In the genomic region with DNA sequence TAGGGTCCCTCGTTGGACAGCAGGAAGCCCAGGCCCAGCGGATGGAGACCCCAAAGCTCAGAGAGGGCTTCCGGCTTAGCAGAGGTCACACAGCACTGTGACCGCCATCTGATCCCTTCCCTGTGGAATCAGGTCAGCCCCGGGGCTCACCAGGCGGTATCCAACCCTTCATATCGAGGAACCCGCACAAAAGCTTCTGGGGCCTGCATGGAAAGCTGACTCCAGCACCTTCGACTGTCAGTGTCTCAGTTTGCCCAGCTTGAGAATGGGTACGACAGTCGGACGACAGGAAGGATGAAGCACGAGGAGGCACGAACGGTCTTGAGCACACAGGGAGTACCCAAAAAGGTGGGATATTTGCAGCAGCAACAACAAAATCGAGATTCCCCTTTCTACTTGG, we compare ENCODE assay signal across 14 cellular contexts. TPM values are rescaled to one million over a fixed set of nuclear protein-coding genes. Genes with fewer than 3 reads are reported as not detected.
DNase-seq lines count a peak whose midpoint lies in the region; TF ChIP-seq lines count a peak whose summit lies in the region.
"Had no signal": no experiment of that assay in that cellular context is flagged by ENCODE, and none has a peak within 500 bp of the region (broad histone marks: within the 10 kb centered on the region; RNA-seq: fewer than 3 reads in every experiment).

No MANE protein-coding gene starts in this region.

- no peak overlapping the region for H3K4me3 ChIP-seq in hepatocyte
- H3K4me3 ChIP-seq in testis: no peak overlapping the region
- H3K4me3 ChIP-seq in lower leg skin (ENCODE audit: low read depth, poor library complexity, severe bottlenecking): no peak overlapping the region
- H3K4me3 ChIP-seq: SK-N-MC had no signal

- CTCF ChIA-PET in activated naive CD4-positive, alpha-beta T cell treated with anti-CD3 and anti-CD28 coated beads, Interleukin-2, amount 10 ng/mL, durations not matched to agents 7 days and 5 days (lab: Charles Lee): interaction anchor here (1.0 to 4.1 kb wide), 3 partner anchors 16 to 97 kb away, joined by 4 to 13 read pairs (median 7); no protein-coding TSS in a partner anchor
- CTCF ChIA-PET in activated CD4-positive, alpha-beta memory T cell treated with anti-CD3 and anti-CD28 coated beads, Interleukin-2, amount 10 ng/mL, durations not matched to agents 7 days and 5 days (lab: Charles Lee): interaction anchor here (3.2 kb wide), 1 partner anchor 23 kb away, joined by 23 read pairs; no protein-coding TSS in a partner anchor

- H3K27me3 ChIP-seq in hepatocyte: no peaks in the 10 kb centered on the region
- H3K27me3 ChIP-seq in testis: no peaks in the 10 kb centered on the region
- H3K27me3 ChIP-seq: brain microvascular endothelial cell had no signal

- H3K79me2 ChIP-seq in hepatocyte: peaks cover 48% of the 10 kb centered on the region

- TF ChIP-seq CTCF in hepatocyte (IDR thresholded peaks at IDR 0.05; ENCODE audit: poor library complexity) (no peak), testis (IDR thresholded peaks at IDR 0.05) (no peak), lower leg skin (IDR thresholded peaks at IDR 0.05) (no peak)

- 96% methylated on average over 16 of the region's 16 CpGs for WGBS in hepatocyte (ENCODE audit: low lambda C conversion rate, missing lambda C conversion rate)
- 72% methylated on average over 16 of the region's 16 CpGs for WGBS in testis, 2 donors
- 80 to 88% methylated on average over 13 to 16 of the region's 16 CpGs for WGBS in lower leg skin, 2 donors

- H3K36me3 ChIP-seq in hepatocyte (replicated peaks; ENCODE audit: insufficient read depth, low read depth) (no peaks in the 10 kb centered on the region), testis (ENCODE audit: low read depth, missing control alignments) (no peaks in the 10 kb centered on the region)

- intact Hi-C loops in testis (cut with DNase I; ENCODE audit: low total_unique reads) (no loop called here), lower leg skin (cut with DNase I; ENCODE audit: low total_unique reads) (no loop called here), posterior cingulate gyrus (cut with DNase I) (no loop called here)

- peaks cover 32% of the 10 kb centered on the region for H4K20me1 ChIP-seq in hepatocyte (ENCODE audit: insufficient read depth, poor library complexity, severe bottlenecking)

- H3K36me3 Mint-ChIP-seq in activated naive CD4-positive, alpha-beta T cell treated with anti-CD3 and anti-CD28 coated beads, Interleukin-2, amount 10 ng/mL, durations not matched to agents 7 days and 5 days: peaks cover 46% of the 10 kb centered on the region
- peaks cover 52% of the 10 kb centered on the region for H3K36me3 Mint-ChIP-seq in activated CD4-positive, alpha-beta memory T cell treated with anti-CD3 and anti-CD28 coated beads, Interleukin-2, amount 10 ng/mL, durations not matched to agents 7 days and 5 days (ENCODE audit: low read depth)

- H3K27ac ChIP-seq in hepatocyte (no peak overlapping the region), testis (peak overlapping the region; percentile 97)
- H3K27ac ChIP-seq: brain microvascular endothelial cell, SK-N-MC had no signal

- H3K9me3 ChIP-seq in hepatocyte (ENCODE audit: low read depth) (no peaks in the 10 kb centered on the region), testis (no peaks in the 10 kb centered on the region)
- H3K9me3 ChIP-seq: neutrophil had no signal

- H2AFZ ChIP-seq in hepatocyte: no peak overlapping the region

- TF ChIP-seq POLR2A in testis (IDR thresholded peaks at IDR 0.05) (no peak), lower leg skin (IDR thresholded peaks at IDR 0.05) (no peak)

- peak overlapping the region; percentile 95 for H3K4me3 Mint-ChIP-seq in activated naive CD4-positive, alpha-beta T cell treated with anti-CD3 and anti-CD28 coated beads, Interleukin-2, amount 10 ng/mL, durations not matched to agents 7 days and 5 days
- peak overlapping the region; percentile 88 for H3K4me3 Mint-ChIP-seq in activated CD4-positive, alpha-beta memory T cell treated with anti-CD3 and anti-CD28 coated beads, Interleukin-2, amount 10 ng/mL, durations not matched to agents 7 days and 5 days

- H3K4me2 ChIP-seq in hepatocyte: peak overlapping the region; percentile 96

- DNase-seq in activated naive CD4-positive, alpha-beta T cell treated with anti-CD3 and anti-CD28 coated beads, Interleukin-2, amount 10 ng/mL, durations not matched to agents 7 days and 5 days: no peak
- DNase-seq in activated naive CD4-positive, alpha-beta T cell (lab: John Stamatoyannopoulos, UW): no peak
- no peak for DNase-seq in activated CD4-positive, alpha-beta memory T cell treated with anti-CD3 and anti-CD28 coated beads, Interleukin-2, amount 10 ng/mL, durations not matched to agents 7 days and 5 days
- no peak for DNase-seq in hepatocyte (ENCODE audit: low spot score)
- DNase-seq in testis: no peak
- DNase-seq in lower leg skin (ENCODE audit: low spot score in 2 of 2): no peak
- DNase-seq in posterior cingulate gyrus: no peak
- DNase-seq in UCSD-AML1 (lab: John Stamatoyannopoulos, UW; ENCODE audit: unreplicated experiment): no peak
- DNase-seq: brain microvascular endothelial cell; NCI-H1105; NCI-H526; stimulated activated CD4-positive, alpha-beta T cell treated with anti-CD3 and anti-CD28 coated beads, Interleukin-2, amount 100 ng/mL, for 48 hours had no signal

- no peaks in the 10 kb centered on the region for H3K9me2 ChIP-seq in hepatocyte (replicated peaks; ENCODE audit: insufficient read depth)

- no peaks in the 10 kb centered on the region for H3K27me3 Mint-ChIP-seq in activated naive CD4-positive, alpha-beta T cell treated with anti-CD3 and anti-CD28 coated beads, Interleukin-2, amount 10 ng/mL, durations not matched to agents 7 days and 5 days
- no peaks in the 10 kb centered on the region for H3K27me3 Mint-ChIP-seq in activated CD4-positive, alpha-beta memory T cell treated with anti-CD3 and anti-CD28 coated beads, Interleukin-2, amount 10 ng/mL, durations not matched to agents 7 days and 5 days

- POLR2A ChIA-PET in activated CD4-positive, alpha-beta memory T cell treated with anti-CD3 and anti-CD28 coated beads, Interleukin-2, amount 10 ng/mL, durations not matched to agents 7 days and 5 days (lab: Charles Lee): interaction anchor here (1.0 to 6.8 kb wide), 4 partner anchors 8 to 277 kb away, joined by 3 to 81 read pairs (median 14); a partner anchor contains a TSS

- H3K4me1 Mint-ChIP-seq in activated naive CD4-positive, alpha-beta T cell treated with anti-CD3 and anti-CD28 coated beads, Interleukin-2, amount 10 ng/mL, durations not matched to agents 7 days and 5 days: peaks cover 63% of the 10 kb centered on the region
- peaks cover 50% of the 10 kb centered on the region for H3K4me1 Mint-ChIP-seq in activated CD4-positive, alpha-beta memory T cell treated with anti-CD3 and anti-CD28 coated beads, Interleukin-2, amount 10 ng/mL, durations not matched to agents 7 days and 5 days

- H3K27ac Mint-ChIP-seq in activated naive CD4-positive, alpha-beta T cell treated with anti-CD3 and anti-CD28 coated beads, Interleukin-2, amount 10 ng/mL, durations not matched to agents 7 days and 5 days: peak overlapping the region; percentile 97
- H3K27ac Mint-ChIP-seq in activated CD4-positive, alpha-beta memory T cell treated with anti-CD3 and anti-CD28 coated beads, Interleukin-2, amount 10 ng/mL, durations not matched to agents 7 days and 5 days: peak overlapping the region; percentile 93

- H3K4me1 ChIP-seq in hepatocyte (ENCODE audit: insufficient read depth): peaks cover 55% of the 10 kb centered on the region
- peaks cover 51% of the 10 kb centered on the region for H3K4me1 ChIP-seq in testis

- H3K9me3 Mint-ChIP-seq in activated naive CD4-positive, alpha-beta T cell treated with anti-CD3 and anti-CD28 coated beads, Interleukin-2, amount 10 ng/mL, durations not matched to agents 7 days and 5 days: no peaks in the 10 kb centered on the region
- no peaks in the 10 kb centered on the region for H3K9me3 Mint-ChIP-seq in activated CD4-positive, alpha-beta memory T cell treated with anti-CD3 and anti-CD28 coated beads, Interleukin-2, amount 10 ng/mL, durations not matched to agents 7 days and 5 days

RNA-seq across cellular contexts. Expression of a gene that starts 2.6 kb away (rescaled TPM):
- total RNA-seq in activated CD4-positive, alpha-beta memory T cell treated with anti-CD3 and anti-CD28 coated beads, Interleukin-2, amount 10 ng/mL, durations not matched to agents 7 days and 5 days: 100 to 1,000 TPM; 712 to 724 TPM
- 241 and 260 TPM in 2 replicates for total RNA-seq in hepatocyte
- polyA plus RNA-seq in hepatocyte: 308 and 340 TPM in 2 replicates
- total RNA-seq in testis: 100 to 1,000 TPM; 354 to 539 TPM
- 314 TPM for polyA plus RNA-seq in testis (ENCODE audit: insufficient read depth, low read depth, low replicate concordance)
- 100 to 1,000 TPM; 329 to 533 (median 387) TPM for total RNA-seq in lower leg skin

RNA-seq across cellular contexts. Expression of a gene that starts 30.6 kb away (rescaled TPM):
- 1 to 10 TPM; 1.3 to 1.4 TPM for total RNA-seq in activated CD4-positive, alpha-beta memory T cell treated with anti-CD3 and anti-CD28 coated beads, Interleukin-2, amount 10 ng/mL, durations not matched to agents 7 days and 5 days
- 25.4 and 36.2 TPM in 2 replicates for total RNA-seq in hepatocyte
- polyA plus RNA-seq in hepatocyte: 71.1 and 82.0 TPM in 2 replicates
- 10 to 100 TPM; 70.5 to 76.6 TPM for total RNA-seq in testis
- polyA plus RNA-seq in testis (ENCODE audit: insufficient read depth, low read depth, low replicate concordance): 30.2 TPM
- total RNA-seq in lower leg skin: 10 to 100 TPM; 25.3 to 40.1 (median 33.5) TPM

RNA-seq across cellular contexts. Expression of a gene that starts 34.5 kb away (rescaled TPM):
- total RNA-seq in activated CD4-positive, alpha-beta memory T cell treated with anti-CD3 and anti-CD28 coated beads, Interleukin-2, amount 10 ng/mL, durations not matched to agents 7 days and 5 days: under 1 TPM; 0.63 to 0.78 TPM
- 53.8 and 60.2 TPM in 2 replicates for total RNA-seq in hepatocyte
- polyA plus RNA-seq in hepatocyte: 100 and 115 TPM in 2 replicates
- 100 to 1,000 TPM; 113 to 122 TPM for total RNA-seq in testis
- polyA plus RNA-seq in testis (ENCODE audit: insufficient read depth, low read depth, low replicate concordance): 125 TPM
- total RNA-seq in lower leg skin: 10 to 100 TPM; 42.5 to 63.8 (median 56.5) TPM

Comparison
In these comparisons a context has a peak if more than half of its experiments do, and no peak if none do; other contexts are left out.
1. RNA of a gene that starts 30.6 kb away (total RNA-seq): 70.5 to 76.6 TPM in testis, 25.4 to 36.2 TPM in hepatocyte and 25.3 to 40.1 TPM in lower leg skin; 1.3 to 1.4 TPM in activated CD4-positive, alpha-beta memory T cell treated with anti-CD3 and anti-CD28 coated beads, Interleukin-2, amount 10 ng/mL, durations not matched to agents 7 days and 5 days; every median in the first group is over 10 times any median in the second.
2. RNA of a gene that starts 34.5 kb away (total RNA-seq): 113 to 122 TPM in testis, 53.8 to 60.2 TPM in hepatocyte and 42.5 to 63.8 TPM in lower leg skin; 0.63 to 0.78 TPM in activated CD4-positive, alpha-beta memory T cell treated with anti-CD3 and anti-CD28 coated beads, Interleukin-2, amount 10 ng/mL, durations not matched to agents 7 days and 5 days; every median in the first group is over 10 times any median in the second.